1 cellular context compared by ENCODE assay signal in genomic region chr9:88425538-88425950, GRCh38.
TF ChIP-seq lines count a peak whose summit lies in the region.

No MANE protein-coding gene starts in this region.

TF ChIP-seq in HCT116, 20 proteins besides CTCF, POLR2A, EP300 and RAD21 (continued from another document):
- TF ChIP-seq EZH2 (IDR thresholded peaks at IDR 0.05) (no peak), JUND (IDR thresholded peaks at IDR 0.05) (no peak; the same call in 1 of the 2 replicates)
